In genomic region chr1:61391730-61392129, GRCh38 we compare ENCODE assay signal across 20 cellular contexts.
A peak's percentile ranks its signal among the peaks of the same experiment; 100 is the strongest.
DNase-seq lines count a peak whose midpoint lies in the region; ATAC-seq and TF ChIP-seq lines count a peak whose summit lies in the region.
"Had no signal": no experiment of that assay in that cellular context is flagged by ENCODE, and none has a peak within 500 bp of the region (broad histone marks: within the 10 kb centered on the region; RNA-seq: fewer than 3 reads in every experiment).

No MANE protein-coding gene starts in this region.

- no peak overlapping the region for H3K9ac ChIP-seq in colonic mucosa (ENCODE audit: low read depth in 2 of 2, low read length in 2 of 2)
- H3K9ac ChIP-seq: BLaER1, GM23248 had no signal

- ATAC-seq in HG02642 (IDR thresholded peaks at IDR 0.05; ENCODE audit: poor library complexity, unreplicated experiment) = no peak
- ATAC-seq: GM12878, HCT116, Right ventricle myocardium inferior, T-helper 17 cell had no signal

- H3K4me3 ChIP-seq in colonic mucosa = no peak overlapping the region
- H3K4me3 ChIP-seq: BLaER1, GM12878, GM23248, PC-9 had no signal

- no peaks in the 10 kb centered on the region for H3K27me3 Mint-ChIP-seq in mesothelial cell of epicardium (ENCODE audit: low read depth)
- H3K27me3 Mint-ChIP-seq: T-helper 17 cell had no signal

- peaks cover 10% of the 10 kb centered on the region for H3K9me3 Mint-ChIP-seq in mesothelial cell of epicardium

- intact Hi-C loops in colonic mucosa (cut with DNase I) = no loop called here

- TF ChIP-seq CTCF in mesothelial cell of epicardium (IDR thresholded peaks at IDR 0.05; ENCODE audit: unreplicated experiment) (no peak), colonic mucosa (IDR thresholded peaks at IDR 0.05) (no peak)

- H3K4me1 Mint-ChIP-seq in mesothelial cell of epicardium = peaks cover 43% of the 10 kb centered on the region

- no peak overlapping the region for H3K27ac ChIP-seq in colonic mucosa
- H3K27ac ChIP-seq: BLaER1, GM23248, HL-60, PC-9 had no signal

- H3K27ac Mint-ChIP-seq in mesothelial cell of epicardium = peak overlapping the region; percentile 90
- H3K27ac Mint-ChIP-seq: T-helper 17 cell had no signal

- DNase-seq in NCI-H146 (lab: John Stamatoyannopoulos, UW) = peak; percentile 14
- no peak for DNase-seq in NCI-H146 treated with DMSO at 0.1 percent for 48 hours (lab: John Stamatoyannopoulos, UW; ENCODE audit: unreplicated experiment)
- peak; percentile 76 for DNase-seq in NCI-H1105 treated with DMSO at 0.1 percent for 48 hours (lab: John Stamatoyannopoulos, UW)
- DNase-seq in NCI-H748 treated with DMSO at 0.1 percent for 48 hours (lab: John Stamatoyannopoulos, UW) = peak; percentile 78
- DNase-seq in mesothelial cell of epicardium (ENCODE audit: low spot score in 2 of 2, unreplicated experiment in 2 of 2) = no peak
- DNase-seq in SHP77 (lab: John Stamatoyannopoulos, UW) = no peak
- no peak for DNase-seq in colonic mucosa
- DNase-seq: 8988T, DMS153, GM23248, NCI-H1092, NCI-H524 treated with DMSO at 0.1 percent for 48 hours, PC-9, T-helper 17 cell had no signal

- no peaks in the 10 kb centered on the region for H3K4me1 ChIP-seq in colonic mucosa
- H3K4me1 ChIP-seq: BLaER1 had no signal

- H3K27me3 ChIP-seq in colonic mucosa = no peaks in the 10 kb centered on the region
- H3K27me3 ChIP-seq: BLaER1 had no signal

- H3K36me3 ChIP-seq in colonic mucosa = no peaks in the 10 kb centered on the region
- H3K36me3 ChIP-seq: BLaER1 had no signal

- H3K36me3 Mint-ChIP-seq in mesothelial cell of epicardium = peaks cover 45% of the 10 kb centered on the region

- H3K9me3 ChIP-seq in colonic mucosa = no peaks in the 10 kb centered on the region

- no peak overlapping the region for H3K4me3 Mint-ChIP-seq in mesothelial cell of epicardium
- H3K4me3 Mint-ChIP-seq: T-helper 17 cell had no signal

Comparison
In these comparisons a context has a peak if more than half of its experiments do, and no peak if none do; other contexts are left out.
1. DNase-seq: peak in NCI-H146 (single experiment), NCI-H1105 treated with DMSO at 0.1 percent for 48 hours (single experiment) and NCI-H748 treated with DMSO at 0.1 percent for 48 hours (single experiment); none in NCI-H146 treated with DMSO at 0.1 percent for 48 hours (single experiment), mesothelial cell of epicardium (0 of 2), SHP77 (0 of 2) and colonic mucosa (single experiment).